In genomic region chr22:46612904-46613605, GRCh38 we compare ENCODE assay signal across 10 cellular contexts. TPM values are rescaled to one million over a fixed set of nuclear protein-coding genes. Genes with fewer than 3 reads are reported as not detected.
DNase-seq lines count a peak whose midpoint lies in the region; ATAC-seq and TF ChIP-seq lines count a peak whose summit lies in the region.
"Had no signal": no experiment of that assay in that cellular context is flagged by ENCODE, and none has a peak within 500 bp of the region (broad histone marks: within the 10 kb centered on the region; RNA-seq: fewer than 3 reads in every experiment).

No MANE protein-coding gene starts in this region.

- TF ChIP-seq CTCF in GM12864 (IDR thresholded peaks at IDR 0.05; ENCODE audit: low read depth, low read length, missing control alignments) (no peak), smooth muscle cell (IDR thresholded peaks at IDR 0.05; ENCODE audit: borderline replicate concordance, insufficient read depth, poor library complexity, severe bottlenecking) (no peak)

- H3K4me3 ChIP-seq in GM12864 (ENCODE audit: low read depth, low read length) (peak overlapping the region; percentile 52), smooth muscle cell (no peak overlapping the region)
- H3K4me3 ChIP-seq: SJCRH30 had no signal

- no peaks in the 10 kb centered on the region for H3K27me3 Mint-ChIP-seq in activated CD4-positive, alpha-beta T cell treated with anti-CD3 and anti-CD28 coated beads, Interleukin-2, amount 10 ng/mL, durations not matched to agents 7 days and 5 days

- peaks cover 60% of the 10 kb centered on the region for H4K20me1 ChIP-seq in smooth muscle cell (ENCODE audit: low read depth)

- H3K4me2 ChIP-seq in smooth muscle cell: no peak overlapping the region

- no peak overlapping the region for H3K27ac ChIP-seq in smooth muscle cell (ENCODE audit: low read depth)
- H3K27ac ChIP-seq: SJCRH30 had no signal

- whole genome bisulfite sequencing in smooth muscle cell (ENCODE audit: low lambda C conversion rate): 74% methylated on average over 23 of the region's 23 CpGs

- no peaks in the 10 kb centered on the region for H3K27me3 ChIP-seq in smooth muscle cell (ENCODE audit: low read depth)
- H3K27me3 ChIP-seq: SJCRH30 had no signal

- H3K4me1 ChIP-seq in smooth muscle cell (ENCODE audit: low read depth): peaks cover 6% of the 10 kb centered on the region

- ATAC-seq in GM18517 (IDR thresholded peaks at IDR 0.05; ENCODE audit: unreplicated experiment): no peak

- H3K79me2 ChIP-seq in smooth muscle cell (ENCODE audit: low read depth): no peaks in the 10 kb centered on the region

- no peaks in the 10 kb centered on the region for H3K36me3 Mint-ChIP-seq in activated CD4-positive, alpha-beta T cell treated with anti-CD3 and anti-CD28 coated beads, Interleukin-2, amount 10 ng/mL, durations not matched to agents 7 days and 5 days (ENCODE audit: low read depth)

- no peaks in the 10 kb centered on the region for H3K9me3 Mint-ChIP-seq in activated CD4-positive, alpha-beta T cell treated with anti-CD3 and anti-CD28 coated beads, Interleukin-2, amount 10 ng/mL, durations not matched to agents 7 days and 5 days

- no peak overlapping the region for H2AFZ ChIP-seq in smooth muscle cell (ENCODE audit: low read depth)

- DNase-seq in GM12864 (ENCODE audit: low read depth): no peak
- peak; percentile 59 for DNase-seq in activated CD4-positive, alpha-beta T cell treated with anti-CD3 and anti-CD28 coated beads, Interleukin-2, amount 10 ng/mL, durations not matched to agents 7 days and 5 days
- peak in 1 of 2 experiments; percentile 28 for DNase-seq in erythroblast (lab: John Stamatoyannopoulos, UW)
- peak; percentile 19 for DNase-seq in stimulated activated CD4-positive, alpha-beta T cell treated with anti-CD3 and anti-CD28 coated beads, Interleukin-12 subunit alpha, Interleukin-12 subunit beta, amount 100 ng/mL, for 4 hours
- DNase-seq in smooth muscle cell (lab: John Stamatoyannopoulos, UW; ENCODE audit: unreplicated experiment): no peak
- DNase-seq in NCI-H1436 (lab: John Stamatoyannopoulos, UW): no peak
- DNase-seq in GF-D8 (lab: John Stamatoyannopoulos, UW): no peak
- DNase-seq: posterior cingulate gyrus had no signal

- H3F3A ChIP-seq in smooth muscle cell (ENCODE audit: low read depth): no peaks in the 10 kb centered on the region

- H3K9me3 ChIP-seq in smooth muscle cell (replicated peaks; ENCODE audit: low read depth): no peaks in the 10 kb centered on the region
- H3K9me3 ChIP-seq: SJCRH30 had no signal

- peak; percentile 18 for TF ChIP-seq POLR2A in erythroblast (IDR thresholded peaks at IDR 0.05; ENCODE audit: low read length)

- H3K27ac Mint-ChIP-seq in activated CD4-positive, alpha-beta T cell treated with anti-CD3 and anti-CD28 coated beads, Interleukin-2, amount 10 ng/mL, durations not matched to agents 7 days and 5 days: peak overlapping the region; percentile 94

- no peaks in the 10 kb centered on the region for H3K36me3 ChIP-seq in smooth muscle cell (ENCODE audit: low read depth)
- H3K36me3 ChIP-seq: SJCRH30 had no signal

- H3K4me3 Mint-ChIP-seq in activated CD4-positive, alpha-beta T cell treated with anti-CD3 and anti-CD28 coated beads, Interleukin-2, amount 10 ng/mL, durations not matched to agents 7 days and 5 days: peak overlapping the region; percentile 81

- POLR2A ChIA-PET in activated CD4-positive, alpha-beta T cell treated with anti-CD3 and anti-CD28 coated beads, Interleukin-2, amount 10 ng/mL, durations not matched to agents 7 days and 5 days (lab: Charles Lee): interaction anchor here (0.6 to 1.0 kb wide), 2 partner anchors 21 to 150 kb away, joined by 3 to 5 read pairs; partner anchors contain the start of gene TBC1D22A

- CTCF ChIA-PET in activated CD4-positive, alpha-beta T cell treated with anti-CD3 and anti-CD28 coated beads, Interleukin-2, amount 10 ng/mL, durations not matched to agents 7 days and 5 days (lab: Charles Lee): interaction anchor here (1.5 to 2.3 kb wide), 3 partner anchors 11 to 50 kb away, joined by 3 to 6 read pairs (median 4); no protein-coding TSS in a partner anchor

- no peak overlapping the region for H3K9ac ChIP-seq in smooth muscle cell (ENCODE audit: low read depth)

- H3K4me1 Mint-ChIP-seq in activated CD4-positive, alpha-beta T cell treated with anti-CD3 and anti-CD28 coated beads, Interleukin-2, amount 10 ng/mL, durations not matched to agents 7 days and 5 days: peaks cover 46% of the 10 kb centered on the region

RNA-seq across cellular contexts. Expression of gene GRAMD4, which starts 7.1 kb away (rescaled TPM):
- total RNA-seq in activated CD4-positive, alpha-beta T cell treated with anti-CD3 and anti-CD28 coated beads, Interleukin-2, amount 10 ng/mL, durations not matched to agents 7 days and 5 days: 10 to 100 TPM; 40.8 to 43.2 TPM
- total RNA-seq in smooth muscle cell: 7.5 and 16.6 TPM in 2 replicates
- polyA plus RNA-seq in smooth muscle cell: 14.5 and 15.5 TPM in 2 replicates

Comparison
In these comparisons a context has a peak if more than half of its experiments do, and no peak if none do; other contexts are left out.
1. DNase-seq: peak in activated CD4-positive, alpha-beta T cell treated with anti-CD3 and anti-CD28 coated beads, Interleukin-2, amount 10 ng/mL, durations not matched to agents 7 days and 5 days (single experiment) and stimulated activated CD4-positive, alpha-beta T cell treated with anti-CD3 and anti-CD28 coated beads, Interleukin-12 subunit alpha, Interleukin-12 subunit beta, amount 100 ng/mL, for 4 hours (single experiment); none in GM12864 (single experiment), smooth muscle cell (single experiment), NCI-H1436 (single experiment) and GF-D8 (single experiment).